Comparison of ENCODE assay signal across 19 cellular contexts in genomic region chr1:245110406-245110805, GRCh38.
"Had no signal": no experiment of that assay in that cellular context is flagged by ENCODE, and none has a peak within 500 bp of the region (broad histone marks: within the 10 kb centered on the region; RNA-seq: fewer than 3 reads in every experiment).

No MANE protein-coding gene starts in this region.

- ATAC-seq: left ventricle myocardium superior had no signal

- H3K27ac Mint-ChIP-seq: naive B cell, type B pancreatic cell had no signal

- H3K4me3 Mint-ChIP-seq: neural crest cell, type B pancreatic cell had no signal

- H3K9me3 Mint-ChIP-seq: naive B cell, neural crest cell, type B pancreatic cell had no signal

- H3K27ac ChIP-seq: dorsolateral prefrontal cortex, sigmoid colon, skin epidermis, stomach, thoracic aorta had no signal

- H3K27me3 Mint-ChIP-seq: naive B cell had no signal

- DNase-seq: cortex of kidney; effector CD8-positive, alpha-beta T cell; foreskin melanocyte; head of caudate nucleus; hippocampal formation; left colon; left ventricle myocardium superior; mesenchymal stem cell; naive B cell; posterior cingulate gyrus; sigmoid colon; stimulated activated CD4-positive, alpha-beta T cell treated with anti-CD3 and anti-CD28 coated beads, Interleukin-2, amount 100 ng/mL, for 24 hours; stimulated activated naive CD4-positive, alpha-beta T cell; stomach had no signal
